ENCODE assay signal across 19 cellular contexts in the genomic region with DNA sequence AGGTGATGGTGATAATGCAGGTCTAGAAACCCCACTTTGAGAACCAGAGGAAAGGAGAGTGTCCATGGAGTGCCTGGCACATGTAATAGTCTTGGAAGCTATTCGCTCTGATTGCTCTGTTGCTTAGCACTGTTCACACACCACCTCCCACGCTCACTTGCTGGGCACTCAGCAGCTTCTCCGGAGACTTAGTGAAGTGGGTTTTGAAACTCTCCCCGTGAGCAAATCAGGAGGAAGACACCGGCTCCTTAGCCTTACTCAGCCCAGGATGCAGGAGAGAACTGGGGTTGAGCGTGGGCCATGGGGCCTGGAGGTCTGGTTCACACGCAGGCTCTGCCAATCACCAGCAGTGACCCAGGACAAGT. TPM values are rescaled to one million over a fixed set of nuclear protein-coding genes. Genes with fewer than 3 reads are reported as not detected.
DNase-seq lines count a peak whose midpoint lies in the region; ATAC-seq and TF ChIP-seq lines count a peak whose summit lies in the region.
"Had no signal": no experiment of that assay in that cellular context is flagged by ENCODE, and none has a peak within 500 bp of the region (broad histone marks: within the 10 kb centered on the region; RNA-seq: fewer than 3 reads in every experiment).

No MANE protein-coding gene starts in this region.

- DNase-seq in Right ventricle myocardium superior (no peak), right atrium auricular region (ENCODE audit: low spot score) (no peak), OCI-LY7 (ENCODE audit: low spot score) (no peak), kidney glomerular epithelial cell (lab: John Stamatoyannopoulos, UW) (peak; percentile 84), HK-2 (ENCODE audit: unreplicated experiment) (no peak), T1000 (lab: John Stamatoyannopoulos, UW) (no peak)
- DNase-seq in activated naive CD4-positive, alpha-beta T cell treated with Interleukin-2 at 50 U/mL for 16 hours = no peak
- DNase-seq: activated B cell treated with CpG ODN at 0.5 μM for 24 hours; activated CD4-positive, alpha-beta memory T cell treated with anti-CD3 and anti-CD28 coated beads, Interleukin-2, amount 10 ng/mL, durations not matched to agents 7 days and 5 days; caudate nucleus; naive thymus-derived CD8-positive, alpha-beta T cell; NCI-H1417 treated with DMSO at 0.1 percent for 48 hours; NCI-H2171 treated with DMSO at 0.1 percent for 48 hours; NCI-H526 treated with DMSO at 0.1 percent for 48 hours had no signal

- no peaks in the 10 kb centered on the region for H3K9me2 ChIP-seq in OCI-LY7 (ENCODE audit: insufficient read depth, low read length)

- H3K9me3 ChIP-seq in right atrium auricular region (no peaks in the 10 kb centered on the region), OCI-LY7 (ENCODE audit: low read length) (peaks cover 19% of the 10 kb centered on the region; the same call in 1 of the 2 replicates)

- CTCF ChIA-PET in OCI-LY7 (lab: Charles Lee; ENCODE audit: unreplicated experiment) = interaction anchor here (2.1 kb wide), 1 partner anchor 88 kb away, joined by 10 read pairs; no protein-coding TSS in a partner anchor

- ATAC-seq in Right ventricle myocardium superior (ENCODE audit: poor library complexity) = peak; percentile 9
- ATAC-seq: gastroesophageal sphincter; naive thymus-derived CD8-positive, alpha-beta T cell had no signal

- peak overlapping the region; percentile 9; the same call in 1 of the 2 replicates for H2AFZ ChIP-seq in OCI-LY7 (ENCODE audit: low read length)

- H3K27ac ChIP-seq in right atrium auricular region (peak overlapping the region in 1 of 2 donors; percentile 70), OCI-LY7 (ENCODE audit: low read depth, low read length, poor library complexity, severe bottlenecking) (peak overlapping the region; percentile 87)
- H3K27ac ChIP-seq: SJSA1 had no signal

- H3K4me2 ChIP-seq in OCI-LY7 (ENCODE audit: low read length) = peak overlapping the region; percentile 66

- POLR2A ChIA-PET in OCI-LY7 (lab: Charles Lee) = interaction anchor here (0.6 to 1.5 kb wide), 4 partner anchors 10 to 88 kb away, joined by 3 to 6 read pairs (median 4); no protein-coding TSS in a partner anchor

- intact Hi-C loops in Right ventricle myocardium superior (cut with DNase I) = no loop called here
- intact Hi-C loops in OCI-LY7 (cut with micrococcal nuclease; ENCODE audit: unreplicated experiment) = loop anchor here (2.0 to 10.0 kb wide), 2 partner anchors 89 to 149 kb away; no protein-coding TSS in a partner anchor

- H3K4me3 ChIP-seq in right atrium auricular region = no peak overlapping the region
- peak overlapping the region; percentile 47 for H3K4me3 ChIP-seq in OCI-LY7 (ENCODE audit: low read depth, low read length, poor library complexity, severe bottlenecking)
- H3K4me3 ChIP-seq: dorsolateral prefrontal cortex, gastroesophageal sphincter, SJSA1 had no signal

- H3K4me1 ChIP-seq in right atrium auricular region (peaks cover 0 to 3% of the 10 kb centered on the region in 2 donors), OCI-LY7 (ENCODE audit: insufficient read depth, low read length, poor library complexity, severe bottlenecking) (peaks cover 56% of the 10 kb centered on the region)
- H3K4me1 ChIP-seq: gastroesophageal sphincter had no signal

- H4K20me1 ChIP-seq in OCI-LY7 (ENCODE audit: insufficient read depth, low read length) = no peaks in the 10 kb centered on the region

- H3K79me2 ChIP-seq in OCI-LY7 (ENCODE audit: insufficient read depth, low read depth, low read length) = peaks cover 94% of the 10 kb centered on the region

- H3K36me3 ChIP-seq in right atrium auricular region (no peaks in the 10 kb centered on the region), OCI-LY7 (ENCODE audit: insufficient read depth, low read length) (peaks cover 56% of the 10 kb centered on the region)
- H3K36me3 ChIP-seq: gastroesophageal sphincter, SJSA1 had no signal

- TF ChIP-seq CTCF in right atrium auricular region (IDR thresholded peaks at IDR 0.05) (no peak), OCI-LY7 (conservative IDR thresholded peaks at IDR 0.05; ENCODE audit: low read length) (no peak), subcutaneous adipose tissue (IDR thresholded peaks at IDR 0.05; ENCODE audit: low read depth) (peak; percentile 79)

- no peaks in the 10 kb centered on the region for H3K27me3 ChIP-seq in right atrium auricular region
- H3K27me3 ChIP-seq: SJSA1 had no signal

- no TSS peak for BruUV-seq in OCI-LY7 (replicated peaks; lab: Mats Ljungman, UMichigan)

RNA-seq across cellular contexts. Expression of gene BMP7, which starts 22.2 kb away (rescaled TPM):
- total RNA-seq in Right ventricle myocardium superior (23.2 TPM), right atrium auricular region (10 to 100 TPM; 15.1 to 23.0 TPM), OCI-LY7 (2022) (2.2 and 3.7 TPM in 2 replicates), subcutaneous adipose tissue (under 1 TPM in 2 of 4 donors, not detected in 2; 0.44 to 0.82 TPM)
- 72.2 and 94.2 TPM in 2 replicates for total RNA-seq in OCI-LY7 (2014; rRNA removed; shearing (Covaris generic))
- total RNA-seq: activated B cell treated with CpG ODN at 0.5 μM for 24 hours; activated CD4-positive, alpha-beta memory T cell treated with anti-CD3 and anti-CD28 coated beads, Interleukin-2, amount 10 ng/mL, durations not matched to agents 7 days and 5 days; naive thymus-derived CD8-positive, alpha-beta T cell; pulmonary artery endothelial cell; SJSA1 had no signal
